Comparison of ENCODE assay signal across 8 cellular contexts in genomic region chr6:3748208-3748701, GRCh38. TPM values are rescaled to one million over a fixed set of nuclear protein-coding genes. Genes with fewer than 3 reads are reported as not detected.
DNase-seq lines count a peak whose midpoint lies in the region; ATAC-seq and TF ChIP-seq lines count a peak whose summit lies in the region.

No MANE protein-coding gene starts in this region.

- no peak overlapping the region for H3K4me3 ChIP-seq in BE2C (ENCODE audit: low read depth, low read length)
- H3K4me3 ChIP-seq in heart right ventricle = peak overlapping the region in 7 of 10 donors; percentile 5 to 97 (median 86)
- H3K4me3 ChIP-seq in retinal pigment epithelial cell (ENCODE audit: low read length) = peak overlapping the region; percentile 81

- H3K4me1 ChIP-seq in BE2C (no peaks in the 10 kb centered on the region), heart right ventricle (peaks cover 29 to 91% (median 69%) of the 10 kb centered on the region in 9 donors)

- peak; percentile 81 for TF ChIP-seq CTCF in BE2C (IDR thresholded peaks at IDR 0.05; ENCODE audit: low read depth, low read length)
- TF ChIP-seq CTCF in heart right ventricle (IDR thresholded peaks at IDR 0.05) = peak; percentile 45 to 82 (median 70)
- peak; percentile 74 for TF ChIP-seq CTCF in retinal pigment epithelial cell (conservative IDR thresholded peaks at IDR 0.05; ENCODE audit: low read depth, low read length)

- H3K27me3 ChIP-seq in BE2C = peaks cover 50% of the 10 kb centered on the region
- H3K27me3 ChIP-seq in heart right ventricle = peaks cover 0 to 38% (median 0%) of the 10 kb centered on the region in 7 donors

- peak overlapping the region in 8 of 10 donors; percentile 53 to 99 (median 97) for H3K27ac ChIP-seq in heart right ventricle

- DNase-seq in BE2C = peak; percentile 77
- peak; percentile 25 for DNase-seq in NCI-H82 treated with DMSO at 0.1 percent for 48 hours (lab: John Stamatoyannopoulos, UW; ENCODE audit: unreplicated experiment)
- peak; percentile 57 for DNase-seq in activated naive CD8-positive, alpha-beta T cell treated with anti-CD3 and anti-CD28 coated beads, Interleukin-2, amount 50 U/mL, for 24 hours
- DNase-seq in heart right ventricle = peak; percentile 66 to 76
- DNase-seq in retinal pigment epithelial cell (ENCODE audit: low read depth) = no peak

- WGBS in heart right ventricle, 2 donors = 41 to 48% methylated on average over 10 of the region's 10 CpGs

- intact Hi-C loops in heart right ventricle (cut with DNase I) = loop anchor here in 7 of 10 donors (2.0 to 10.0 kb wide), 12 partner anchors 59 to 407 kb away; partner anchors contain the start of genes ECI2 (in 1 of the 7) and FAM50B (in 1 of the 7)

- H3K27ac Mint-ChIP-seq in activated naive CD8-positive, alpha-beta T cell treated with anti-CD3 and anti-CD28 coated beads, Interleukin-2, amount 50 U/mL, for 24 hours = no peak overlapping the region

- no peaks in the 10 kb centered on the region for H3K9me3 Mint-ChIP-seq in activated naive CD8-positive, alpha-beta T cell treated with anti-CD3 and anti-CD28 coated beads, Interleukin-2, amount 50 U/mL, for 24 hours

- no peaks in the 10 kb centered on the region for H3K36me3 ChIP-seq in BE2C
- H3K36me3 ChIP-seq in heart right ventricle = peaks cover 0 to 7% (median 0%) of the 10 kb centered on the region in 9 donors

- no peaks in the 10 kb centered on the region for H3K9me3 ChIP-seq in BE2C
- H3K9me3 ChIP-seq in heart right ventricle = no peaks in the 10 kb centered on the region

- peaks cover 7% of the 10 kb centered on the region for H3K4me1 Mint-ChIP-seq in activated naive CD8-positive, alpha-beta T cell treated with anti-CD3 and anti-CD28 coated beads, Interleukin-2, amount 50 U/mL, for 24 hours

- peaks cover 27% of the 10 kb centered on the region for H3K27me3 Mint-ChIP-seq in activated naive CD8-positive, alpha-beta T cell treated with anti-CD3 and anti-CD28 coated beads, Interleukin-2, amount 50 U/mL, for 24 hours

- ATAC-seq in GM21786 (IDR thresholded peaks at IDR 0.05; ENCODE audit: unreplicated experiment) (peak; percentile 20), heart right ventricle (peak; percentile 11 to 68 (median 46)), HG03196 (IDR thresholded peaks at IDR 0.05; ENCODE audit: unreplicated experiment) (no peak), HG03521 (IDR thresholded peaks at IDR 0.05; ENCODE audit: unreplicated experiment) (no peak)
- peak; percentile 65 for ATAC-seq in activated naive CD8-positive, alpha-beta T cell treated with anti-CD3 and anti-CD28 coated beads, Interleukin-2, amount 50 U/mL, for 24 hours

- no peak overlapping the region for H3K4me3 Mint-ChIP-seq in activated naive CD8-positive, alpha-beta T cell treated with anti-CD3 and anti-CD28 coated beads, Interleukin-2, amount 50 U/mL, for 24 hours

- no peaks in the 10 kb centered on the region for H3K36me3 Mint-ChIP-seq in activated naive CD8-positive, alpha-beta T cell treated with anti-CD3 and anti-CD28 coated beads, Interleukin-2, amount 50 U/mL, for 24 hours (ENCODE audit: low read depth)

RNA-seq across cellular contexts. Expression of gene PXDC1, which starts 3.3 kb away (rescaled TPM):
- polyA plus RNA-seq in BE2C (2012; ENCODE audit: insufficient read depth, insufficient read length, low read depth) = not detected
- 10 to 100 TPM; 11.3 to 39.5 (median 21.7) TPM for total RNA-seq in heart right ventricle
- polyA plus RNA-seq in heart right ventricle = 10 to 100 TPM; 17.5 to 69.9 TPM

Comparison
In these comparisons a context has a peak if more than half of its experiments do, and no peak if none do; other contexts are left out.
1. ATAC-seq: peak in GM21786 (single experiment), activated naive CD8-positive, alpha-beta T cell treated with anti-CD3 and anti-CD28 coated beads, Interleukin-2, amount 50 U/mL, for 24 hours (single experiment) and heart right ventricle (8 of 8); none in HG03196 (single experiment) and HG03521 (single experiment).
2. Peak in every context shown above with its lines, with median percentiles within 50 percentile points of each other: CTCF ChIP-seq.